In the genomic region with DNA sequence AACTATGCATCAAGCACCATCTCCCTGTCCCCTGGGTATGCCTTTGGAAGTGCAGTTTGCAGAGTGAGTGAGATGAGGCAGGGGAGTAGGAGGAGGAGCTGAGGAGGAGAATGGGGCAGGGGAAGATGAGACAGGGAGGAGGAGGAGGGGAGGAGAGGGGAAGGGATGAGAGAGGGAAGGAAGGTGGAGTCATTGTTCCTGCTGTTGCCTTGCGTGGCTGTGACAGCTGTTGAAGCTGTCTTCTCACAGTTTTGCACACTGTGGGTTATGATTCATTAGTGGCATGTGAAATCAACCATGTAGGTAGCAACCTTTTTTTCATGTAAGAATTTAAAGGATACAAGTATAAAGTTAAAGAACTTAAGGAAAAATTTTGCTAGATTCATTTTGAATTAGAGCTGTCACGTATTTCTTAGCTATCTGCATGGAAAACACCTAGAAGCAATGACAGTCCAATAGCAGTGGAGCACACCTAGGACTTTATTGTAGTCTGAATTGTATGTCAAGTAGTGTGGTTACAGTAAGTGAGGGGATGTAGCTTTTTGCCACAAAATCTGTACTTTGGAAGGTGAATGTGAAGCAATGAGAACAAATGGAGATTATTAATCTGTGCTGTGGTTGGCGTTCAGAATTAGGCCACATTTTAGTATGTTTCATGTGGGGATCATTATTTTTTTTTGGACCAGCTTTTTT, we compare ENCODE assay signal across 9 cellular contexts. TPM values are rescaled to one million over a fixed set of nuclear protein-coding genes. Genes with fewer than 3 reads are reported as not detected.
A peak's percentile ranks its signal among the peaks of the same experiment; 100 is the strongest.
DNase-seq lines count a peak whose midpoint lies in the region; ATAC-seq and TF ChIP-seq lines count a peak whose summit lies in the region.
"Had no signal": no experiment of that assay in that cellular context is flagged by ENCODE, and none has a peak within 500 bp of the region (broad histone marks: within the 10 kb centered on the region; RNA-seq: fewer than 3 reads in every experiment).

No MANE protein-coding gene starts in this region.

- peak overlapping the region; percentile 14 for H3K4me3 Mint-ChIP-seq in stimulated activated effector memory CD8-positive, alpha-beta T cell treated with anti-CD3 and anti-CD28 coated beads, Interleukin-12 subunit alpha, Interleukin-12 subunit beta, amount 100 ng/mL, for 72 hours
- no peak overlapping the region for H3K4me3 Mint-ChIP-seq in progenitor cell of endocrine pancreas (ENCODE audit: low read depth)
- H3K4me3 Mint-ChIP-seq: neural crest cell had no signal

- H3K4me3 ChIP-seq in adipocyte (ENCODE audit: low read length) (no peak overlapping the region), prostate gland (no peak overlapping the region)

- peaks cover 39% of the 10 kb centered on the region for H3K4me1 Mint-ChIP-seq in stimulated activated effector memory CD8-positive, alpha-beta T cell treated with anti-CD3 and anti-CD28 coated beads, Interleukin-12 subunit alpha, Interleukin-12 subunit beta, amount 100 ng/mL, for 72 hours
- H3K4me1 Mint-ChIP-seq in progenitor cell of endocrine pancreas (ENCODE audit: low read depth) = peaks cover 2% of the 10 kb centered on the region

- peak; percentile 56 for ATAC-seq in HG03521 (IDR thresholded peaks at IDR 0.05; ENCODE audit: unreplicated experiment)
- peak; percentile 88 for ATAC-seq in stimulated activated effector memory CD8-positive, alpha-beta T cell treated with anti-CD3 and anti-CD28 coated beads, Interleukin-12 subunit alpha, Interleukin-12 subunit beta, amount 100 ng/mL, for 72 hours

- no peaks in the 10 kb centered on the region for H3K27me3 Mint-ChIP-seq in progenitor cell of endocrine pancreas

- H3K27ac ChIP-seq in prostate gland = no peak overlapping the region

- H3K27me3 ChIP-seq in adipocyte (replicated peaks; ENCODE audit: control insufficient read depth, insufficient read depth, low read length) = no peaks in the 10 kb centered on the region
- H3K27me3 ChIP-seq in prostate gland (replicated peaks; ENCODE audit: insufficient read depth) = no peaks in the 10 kb centered on the region

- 85% methylated on average over 3 of the region's 3 CpGs for WGBS in prostate gland

- peaks cover 44% of the 10 kb centered on the region for H3K36me3 Mint-ChIP-seq in stimulated activated effector memory CD8-positive, alpha-beta T cell treated with anti-CD3 and anti-CD28 coated beads, Interleukin-12 subunit alpha, Interleukin-12 subunit beta, amount 100 ng/mL, for 72 hours
- H3K36me3 Mint-ChIP-seq in progenitor cell of endocrine pancreas (ENCODE audit: insufficient read depth) = peaks cover 25% of the 10 kb centered on the region

- peak; percentile 45 for DNase-seq in stimulated activated CD4-positive, alpha-beta T cell treated with anti-CD3 and anti-CD28 coated beads, Interleukin-15, amount 100 ng/mL, for 24 hours
- DNase-seq in stimulated activated CD4-positive, alpha-beta T cell treated with anti-CD3 and anti-CD28 coated beads, Interleukin-12 subunit alpha, Interleukin-12 subunit beta, amount 100 ng/mL, for 4 hours = no peak
- DNase-seq in adipocyte (ENCODE audit: low read depth) (peak; percentile 26), progenitor cell of endocrine pancreas (ENCODE audit: low spot score, unreplicated experiment) (no peak), prostate gland (ENCODE audit: low spot score) (no peak), iPS-NIHi11 (ENCODE audit: low spot score) (no peak)
- no peak for DNase-seq in stimulated activated effector memory CD8-positive, alpha-beta T cell treated with anti-CD3 and anti-CD28 coated beads, Interleukin-12 subunit alpha, Interleukin-12 subunit beta, amount 100 ng/mL, for 72 hours (ENCODE audit: low spot score in 2 of 2)

- no peak overlapping the region for H3K9ac ChIP-seq in adipocyte (ENCODE audit: low read length)

- H3K36me3 ChIP-seq in adipocyte (ENCODE audit: control insufficient read depth, insufficient read depth, low read length, severe bottlenecking) = peaks cover 9% of the 10 kb centered on the region
- H3K36me3 ChIP-seq in prostate gland = no peaks in the 10 kb centered on the region

- TF ChIP-seq POLR2A in prostate gland (IDR thresholded peaks at IDR 0.05) = no peak

- no peaks in the 10 kb centered on the region for H3K9me3 ChIP-seq in adipocyte (ENCODE audit: control insufficient read depth, low read length)
- H3K9me3 ChIP-seq in prostate gland = no peaks in the 10 kb centered on the region

- peaks cover 3% of the 10 kb centered on the region for H3K4me1 ChIP-seq in adipocyte (ENCODE audit: control insufficient read depth, insufficient read depth, low read length)
- H3K4me1 ChIP-seq in prostate gland (replicated peaks) = no peaks in the 10 kb centered on the region

- no peaks in the 10 kb centered on the region for H3K9me3 Mint-ChIP-seq in stimulated activated effector memory CD8-positive, alpha-beta T cell treated with anti-CD3 and anti-CD28 coated beads, Interleukin-12 subunit alpha, Interleukin-12 subunit beta, amount 100 ng/mL, for 72 hours
- peaks cover 9% of the 10 kb centered on the region for H3K9me3 Mint-ChIP-seq in progenitor cell of endocrine pancreas (ENCODE audit: low read depth)
- H3K9me3 Mint-ChIP-seq: neural crest cell had no signal

- TF ChIP-seq CTCF in progenitor cell of endocrine pancreas (IDR thresholded peaks at IDR 0.05; ENCODE audit: unreplicated experiment) (no peak), prostate gland (IDR thresholded peaks at IDR 0.05) (no peak)

- intact Hi-C loops in prostate gland (cut with DNase I) = no loop called here

- peak overlapping the region; percentile 65 for H3K27ac Mint-ChIP-seq in stimulated activated effector memory CD8-positive, alpha-beta T cell treated with anti-CD3 and anti-CD28 coated beads, Interleukin-12 subunit alpha, Interleukin-12 subunit beta, amount 100 ng/mL, for 72 hours
- no peak overlapping the region for H3K27ac Mint-ChIP-seq in progenitor cell of endocrine pancreas

RNA-seq across cellular contexts. Expression of a gene that starts 21.7 kb away (rescaled TPM):
- total RNA-seq in progenitor cell of endocrine pancreas = 42.2 and 43.0 TPM in 2 replicates
- 10 to 100 TPM; 30.0 to 83.6 TPM for total RNA-seq in prostate gland

RNA-seq across cellular contexts. Expression of a gene that starts 42.9 kb away (rescaled TPM):
- total RNA-seq in progenitor cell of endocrine pancreas = 0.53 and 0.67 TPM in 2 replicates
- 1 to 10 TPM; 1.9 to 2.7 TPM for total RNA-seq in prostate gland

Comparison
In these comparisons a context has a peak if more than half of its experiments do, and no peak if none do; other contexts are left out.
1. DNase-seq: peak in stimulated activated CD4-positive, alpha-beta T cell treated with anti-CD3 and anti-CD28 coated beads, Interleukin-15, amount 100 ng/mL, for 24 hours (single experiment) and adipocyte (single experiment); none in stimulated activated CD4-positive, alpha-beta T cell treated with anti-CD3 and anti-CD28 coated beads, Interleukin-12 subunit alpha, Interleukin-12 subunit beta, amount 100 ng/mL, for 4 hours (single experiment), stimulated activated effector memory CD8-positive, alpha-beta T cell treated with anti-CD3 and anti-CD28 coated beads, Interleukin-12 subunit alpha, Interleukin-12 subunit beta, amount 100 ng/mL, for 72 hours (0 of 2), progenitor cell of endocrine pancreas (single experiment), prostate gland (single experiment) and iPS-NIHi11 (single experiment).